Comparison of ENCODE assay signal across 14 cellular contexts in the genomic region with DNA sequence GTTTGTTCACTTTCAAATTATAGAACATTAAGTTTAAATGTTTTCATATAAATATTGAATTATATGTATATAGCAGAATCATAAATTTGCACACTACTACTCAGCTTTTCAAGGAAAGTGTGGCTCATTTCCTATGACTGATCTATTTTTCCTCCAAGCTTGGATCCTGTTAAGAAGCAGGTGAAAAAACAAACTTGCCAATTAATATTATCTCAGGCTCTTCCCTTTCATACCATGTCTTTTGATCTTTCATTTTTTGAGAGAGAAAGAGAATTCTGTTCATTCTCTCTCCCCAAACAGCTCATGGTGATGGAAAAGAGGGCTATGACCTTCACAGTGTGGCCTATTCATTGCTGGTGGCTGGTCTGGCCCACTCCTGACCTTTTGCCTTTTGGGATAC. TPM values are rescaled to one million over a fixed set of nuclear protein-coding genes. Genes with fewer than 3 reads are reported as not detected.
"Had no signal": no experiment of that assay in that cellular context is flagged by ENCODE, and none has a peak within 500 bp of the region (broad histone marks: within the 10 kb centered on the region; RNA-seq: fewer than 3 reads in every experiment).

No MANE protein-coding gene starts in this region.

- H2AFZ ChIP-seq: parathyroid adenoma had no signal

- H3K79me2 ChIP-seq: parathyroid adenoma had no signal

- H3K27me3 Mint-ChIP-seq: type B pancreatic cell had no signal

- H3K27me3 ChIP-seq: right atrium auricular region had no signal

- H3K4me1 Mint-ChIP-seq: immature natural killer cell, naive B cell had no signal

- H3K36me3 Mint-ChIP-seq: immature natural killer cell, naive B cell had no signal

- H3K27ac Mint-ChIP-seq: immature natural killer cell, naive B cell, type B pancreatic cell had no signal

- H3K9me3 Mint-ChIP-seq: naive B cell, type B pancreatic cell had no signal

- H3K4me1 ChIP-seq: parathyroid adenoma, right atrium auricular region had no signal

- H3K9me3 ChIP-seq: right atrium auricular region had no signal

- DNase-seq: activated CD4-positive, alpha-beta T cell treated with anti-CD3 and anti-CD28 coated beads, Interleukin-2, amount 50 U/mL, for 4 hours; activated CD4-positive, CD25-positive, alpha-beta regulatory T cell treated with anti-CD3 and anti-CD28 coated beads, Interleukin-2, amount 50 U/mL, for 72 hours; activated naive CD4-positive, alpha-beta T cell treated with Interleukin-2 at 50 U/mL for 16 hours; activated T-cell treated with anti-CD3 and anti-CD28 coated beads for 4 hours; aorta; head of caudate nucleus; immature natural killer cell; naive B cell; stimulated activated naive CD8-positive, alpha-beta T cell treated with anti-CD3 and anti-CD28 coated beads, Interleukin-15, Interleukin-2, amounts not matched to agents 100 U/mL and 50 U/mL, for 24 hours had no signal

- H3K27ac ChIP-seq: parathyroid adenoma, right atrium auricular region had no signal

- H3K9ac ChIP-seq: parathyroid adenoma had no signal

- H3K4me3 ChIP-seq: right atrium auricular region had no signal

- H3K4me3 Mint-ChIP-seq: immature natural killer cell, naive B cell, type B pancreatic cell had no signal

RNA-seq across cellular contexts. Expression of gene SEC16B, which starts 43.7 kb away (rescaled TPM):
- total RNA-seq: frontal cortex; T-helper 1 cell treated with Interleukin-12 subunit alpha and Interleukin-12 subunit beta and Interleukin-4 antibody, amounts not matched to agents 30 ng/mL and 1 ng/mL, for 36 hours had no signal
